Comparison of ENCODE assay signal across 8 cellular contexts in the genomic region with DNA sequence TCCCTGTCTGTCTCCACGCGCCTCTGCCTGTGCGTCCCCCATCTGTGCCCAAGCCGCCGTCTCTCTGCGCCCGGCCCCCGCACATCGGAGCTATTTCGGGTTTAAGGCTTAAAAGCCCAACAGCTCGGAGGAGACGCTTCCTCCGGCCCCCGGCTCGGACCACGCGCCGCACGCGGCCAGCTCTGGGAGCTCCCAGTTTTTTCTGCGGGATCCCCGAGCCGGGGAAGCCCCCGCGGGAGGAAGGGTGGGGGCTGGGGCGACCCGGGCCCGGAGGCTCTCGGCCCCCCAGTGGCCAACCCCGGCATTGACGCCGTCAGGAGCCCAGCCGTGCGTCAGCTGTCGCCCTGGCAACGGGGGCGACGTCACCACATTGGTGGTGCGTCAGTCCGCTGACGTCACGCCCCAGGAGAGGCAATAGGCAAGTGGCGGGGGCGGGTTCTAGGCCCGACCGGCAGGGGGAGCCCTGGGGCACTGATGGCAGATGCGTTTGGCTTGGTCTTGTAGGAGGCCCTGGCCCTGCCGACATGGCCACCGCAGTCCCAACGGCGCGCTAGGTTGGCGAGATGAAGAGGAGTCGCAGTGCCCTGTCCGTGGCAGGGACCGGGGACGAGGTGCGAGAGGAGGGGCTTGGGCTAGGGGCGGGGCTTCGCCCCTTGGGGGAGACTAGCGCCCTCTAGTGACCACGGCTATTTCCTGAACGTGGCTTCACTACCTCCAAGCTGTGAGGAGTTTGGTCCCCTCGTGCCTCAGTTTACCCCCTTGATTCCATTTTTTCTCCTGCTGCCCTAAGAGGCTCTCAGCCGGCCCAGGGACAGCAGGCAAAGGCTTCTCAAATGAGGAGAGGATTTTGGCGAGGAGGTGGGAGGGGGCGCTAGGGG. TPM values are rescaled to one million over a fixed set of nuclear protein-coding genes. Genes with fewer than 3 reads are reported as not detected.
DNase-seq lines count a peak whose midpoint lies in the region; ATAC-seq, FAIRE-seq and TF ChIP-seq lines count a peak whose summit lies in the region.

No MANE protein-coding gene starts in this region.

- H3K9me1 ChIP-seq in endothelial cell of umbilical vein (replicated peaks; ENCODE audit: control insufficient read depth, extremely low read depth, insufficient read depth, low read length): no peaks in the 10 kb centered on the region

- peak; percentile 89 to 90 for TF ChIP-seq CTCF in endothelial cell of umbilical vein (IDR thresholded peaks at IDR 0.05; ENCODE audit: extremely low read depth in 1 of 2, insufficient read depth in 1 of 2, low read depth in 1 of 2, low read length in 2 of 2)

- DNase-seq in GM19239 (ENCODE audit: insufficient read length, low spot score): peak; percentile 89
- peak; percentile 84 for DNase-seq in NOMO-1 treated with dmso at 0.1 percent for 144 hours (lab: John Stamatoyannopoulos, UW; ENCODE audit: unreplicated experiment)
- DNase-seq in activated CD8-positive, alpha-beta memory T cell treated with anti-CD3 and anti-CD28 coated beads, Interleukin-2, amount 50 U/mL, for 1 hour (ENCODE audit: extremely low read depth): peak; percentile 100
- peak; percentile 73 for DNase-seq in endothelial cell of umbilical vein (ENCODE audit: low read depth, low spot score)
- peak; percentile 92 to 93 for DNase-seq in stimulated activated CD8-positive, alpha-beta memory T cell treated with anti-CD3 and anti-CD28 coated beads, Interleukin-2, amount 100 ng/mL, for 48 hours (ENCODE audit: low read depth in 2 of 2)

- H3K9ac ChIP-seq in BLaER1 treated with 17β-estradiol and CSF1 and Interleukin-3, amounts not matched to agents 10 nM and 100 nM: peak overlapping the region; percentile 78 to 93 (median 84)
- H3K9ac ChIP-seq in endothelial cell of umbilical vein (replicated peaks; ENCODE audit: extremely low read depth, insufficient read depth, low read length): peak overlapping the region; percentile 13

- H3K27me3 ChIP-seq in BLaER1 treated with 17β-estradiol and CSF1 and Interleukin-3, amounts not matched to agents 10 nM and 100 nM: peaks cover 0 to 12% (median 0%) of the 10 kb centered on the region in 11 experiments; a peak in 3 of 22 replicates
- H3K27me3 ChIP-seq in endothelial cell of umbilical vein (ENCODE audit: control insufficient read depth in 2 of 2, insufficient read depth in 2 of 2, low read length in 2 of 2): peaks cover 34 to 38% of the 10 kb centered on the region in 2 experiments
- peaks cover 42% of the 10 kb centered on the region for H3K27me3 ChIP-seq in mononuclear cell (ENCODE audit: insufficient read depth, low read length)

- peak; percentile 84 for FAIRE-seq in GM19239 (lab: Jason Lieb, UNC)
- FAIRE-seq in endothelial cell of umbilical vein (lab: Jason Lieb, UNC): peak; percentile 74

- peak overlapping the region; percentile 56 to 89 (median 71) for H3K4me3 ChIP-seq in BLaER1 treated with 17β-estradiol and CSF1 and Interleukin-3, amounts not matched to agents 10 nM and 100 nM
- H3K4me3 ChIP-seq in endothelial cell of umbilical vein (replicated peaks in 1 of 3; ENCODE audit: insufficient read depth in 1 of 3, low read depth in 1 of 3, low read length in 3 of 3) (peak overlapping the region; percentile 4 to 44 (median 25)), mononuclear cell (ENCODE audit: low read length) (peak overlapping the region; percentile 30)

- H3K79me2 ChIP-seq in endothelial cell of umbilical vein (ENCODE audit: control insufficient read depth, insufficient read depth, low read length): no peaks in the 10 kb centered on the region

- H2AFZ ChIP-seq in endothelial cell of umbilical vein (ENCODE audit: low read depth, low read length): peak overlapping the region; percentile 82

- peaks cover 0 to 22% (median 11%) of the 10 kb centered on the region in 11 experiments; a peak in 13 of 22 replicates for H4K20me1 ChIP-seq in BLaER1 treated with 17β-estradiol and CSF1 and Interleukin-3, amounts not matched to agents 10 nM and 100 nM
- H4K20me1 ChIP-seq in endothelial cell of umbilical vein (replicated peaks; ENCODE audit: control insufficient read depth, extremely low read depth, insufficient read depth, low read length): no peaks in the 10 kb centered on the region

- POLR2A ChIA-PET in endothelial cell of umbilical vein (lab: Charles Lee): no interaction called here

- ATAC-seq in HG03571 (IDR thresholded peaks at IDR 0.05; ENCODE audit: unreplicated experiment): peak; percentile 39

- no peaks in the 10 kb centered on the region; a peak in 1 of 22 replicates for H3K36me3 ChIP-seq in BLaER1 treated with 17β-estradiol and CSF1 and Interleukin-3, amounts not matched to agents 10 nM and 100 nM
- H3K36me3 ChIP-seq in endothelial cell of umbilical vein (ENCODE audit: control insufficient read depth in 2 of 2, extremely low read depth in 1 of 2, insufficient read depth in 2 of 2, low read length in 2 of 2): no peaks in the 10 kb centered on the region

- intact Hi-C loops in endothelial cell of umbilical vein (cut with micrococcal nuclease): loop anchor here (1.0 to 5.0 kb wide), 2 partner anchors 13 to 151 kb away; partner anchors contain the start of genes CDC37, CDKN2D and KRI1

- CTCF ChIA-PET in endothelial cell of umbilical vein (lab: Charles Lee): interaction anchor here (0.6 to 7.5 kb wide), 17 partner anchors 10 to 310 kb away, joined by 3 to 108 read pairs (median 4); partner anchors contain the start of genes CDC37, ICAM1 and ICAM5

- H3K4me2 ChIP-seq in BLaER1 treated with 17β-estradiol and CSF1 and Interleukin-3, amounts not matched to agents 10 nM and 100 nM: peak overlapping the region; percentile 94 to 100 (median 97)
- peak overlapping the region; percentile 42 for H3K4me2 ChIP-seq in endothelial cell of umbilical vein (ENCODE audit: insufficient read depth, low read length)

- dilution Hi-C loops in endothelial cell of umbilical vein (cut with MboI; ENCODE audit: extremely low pct_ligation_motif_present, low sequenced_read_pairs): no loop called here

- peaks cover 0 to 10% (median 7%) of the 10 kb centered on the region in 11 experiments; a peak in 13 of 22 replicates for H3K9me3 ChIP-seq in BLaER1 treated with 17β-estradiol and CSF1 and Interleukin-3, amounts not matched to agents 10 nM and 100 nM (replicated peaks in 1 of 11)
- H3K9me3 ChIP-seq in endothelial cell of umbilical vein (replicated peaks; ENCODE audit: control insufficient read depth, insufficient read depth, low read length): no peaks in the 10 kb centered on the region
- H3K9me3 ChIP-seq in mononuclear cell (ENCODE audit: low read depth, low read length): no peaks in the 10 kb centered on the region

- peak overlapping the region; percentile 77 to 90 (median 86) for H3K27ac ChIP-seq in BLaER1 treated with 17β-estradiol and CSF1 and Interleukin-3, amounts not matched to agents 10 nM and 100 nM
- no peak overlapping the region for H3K27ac ChIP-seq in endothelial cell of umbilical vein (ENCODE audit: insufficient read depth, low read depth, low read length)

- no peak for TF ChIP-seq POLR2A in endothelial cell of umbilical vein (IDR thresholded peaks at IDR 0.05; ENCODE audit: low read depth, low read length)

- BruUV-seq in endothelial cell of umbilical vein (replicated peaks; lab: Mats Ljungman, UMichigan): no TSS peak

- peaks cover 54 to 77% (median 70%) of the 10 kb centered on the region in 10 experiments for H3K4me1 ChIP-seq in BLaER1 treated with 17β-estradiol and CSF1 and Interleukin-3, amounts not matched to agents 10 nM and 100 nM
- peaks cover 14% of the 10 kb centered on the region for H3K4me1 ChIP-seq in endothelial cell of umbilical vein (ENCODE audit: control insufficient read depth, extremely low read depth, insufficient read depth, low read length)
- H3K4me1 ChIP-seq in mononuclear cell (ENCODE audit: insufficient read depth, low read length): peaks cover 75% of the 10 kb centered on the region

TF ChIP-seq in endothelial cell of umbilical vein, 7 proteins besides CTCF, POLR2A, EP300 and RAD21 (continues in another document):
- TF ChIP-seq POLR2AphosphoS5 (IDR thresholded peaks at IDR 0.05; ENCODE audit: insufficient read depth, low read depth, low read length): no peak
- peak; percentile 22 for TF ChIP-seq MAX (IDR thresholded peaks at IDR 0.05; ENCODE audit: insufficient read depth, insufficient read length)
- peak; percentile 24 for TF ChIP-seq FOS (IDR thresholded peaks at IDR 0.05; ENCODE audit: borderline replicate concordance, insufficient read depth, low read length)

RNA-seq across cellular contexts. Expression of gene PDE4A, which starts 3.7 kb away (rescaled TPM):
- total RNA-seq in endothelial cell of umbilical vein (9.9 and 10.0 TPM in 2 replicates), mononuclear cell (7.2 TPM)
- polyA plus RNA-seq in endothelial cell of umbilical vein: 3.7 and 3.8 TPM in 2 replicates
- polyA plus RNA-seq in endothelial cell of umbilical vein (2011; cell fraction: cytosol; rRNA removed): 4.3 and 5.1 TPM in 2 replicates
- polyA plus RNA-seq in endothelial cell of umbilical vein (2011; cell fraction: nucleus; rRNA removed): 5.6 and 5.7 TPM in 2 replicates
- 6.1 and 7.9 TPM in 2 replicates for polyA plus RNA-seq in endothelial cell of umbilical vein (2012)
- polyA minus RNA-seq in endothelial cell of umbilical vein: 3.7 and 5.0 TPM in 2 replicates
- 0.92 TPM for polyA minus RNA-seq in endothelial cell of umbilical vein (2011; cell fraction: cytosol; rRNA and poly(A)+ RNA removed)
- polyA minus RNA-seq in endothelial cell of umbilical vein (2011; cell fraction: nucleus; rRNA and poly(A)+ RNA removed): 3.0 and 4.9 TPM in 2 replicates

RNA-seq across cellular contexts. Expression of gene CDC37, which starts 13.3 kb away (rescaled TPM):
- total RNA-seq in endothelial cell of umbilical vein (275 and 300 TPM in 2 replicates), mononuclear cell (114 TPM)
- 366 and 372 TPM in 2 replicates for polyA plus RNA-seq in endothelial cell of umbilical vein
- polyA plus RNA-seq in endothelial cell of umbilical vein (2011; cell fraction: cytosol; rRNA removed): 471 and 535 TPM in 2 replicates
- 1,255 and 1,369 TPM in 2 replicates for polyA plus RNA-seq in endothelial cell of umbilical vein (2011; cell fraction: nucleus; rRNA removed)
- 348 and 387 TPM in 2 replicates for polyA plus RNA-seq in endothelial cell of umbilical vein (2012)
- 147 and 176 TPM in 2 replicates for polyA minus RNA-seq in endothelial cell of umbilical vein
- polyA minus RNA-seq in endothelial cell of umbilical vein (2011; cell fraction: cytosol; rRNA and poly(A)+ RNA removed): 106 TPM
- 60.9 and 125 TPM in 2 replicates for polyA minus RNA-seq in endothelial cell of umbilical vein (2011; cell fraction: nucleus; rRNA and poly(A)+ RNA removed)

RNA-seq across cellular contexts. Expression of gene TYK2, which starts 36.2 kb away (rescaled TPM):
- total RNA-seq in endothelial cell of umbilical vein (138 and 142 TPM in 2 replicates), mononuclear cell (93.2 TPM)
- 92.9 and 93.7 TPM in 2 replicates for polyA plus RNA-seq in endothelial cell of umbilical vein
- 64.1 and 77.2 TPM in 2 replicates for polyA plus RNA-seq in endothelial cell of umbilical vein (2011; cell fraction: cytosol; rRNA removed)
- polyA plus RNA-seq in endothelial cell of umbilical vein (2011; cell fraction: nucleus; rRNA removed): 407 and 608 TPM in 2 replicates
- 94.1 and 115 TPM in 2 replicates for polyA plus RNA-seq in endothelial cell of umbilical vein (2012)
- 67.3 and 98.8 TPM in 2 replicates for polyA minus RNA-seq in endothelial cell of umbilical vein
- 44.9 TPM for polyA minus RNA-seq in endothelial cell of umbilical vein (2011; cell fraction: cytosol; rRNA and poly(A)+ RNA removed)
- polyA minus RNA-seq in endothelial cell of umbilical vein (2011; cell fraction: nucleus; rRNA and poly(A)+ RNA removed): 109 and 141 TPM in 2 replicates
